24 cellular contexts compared by ENCODE assay signal in genomic region chr5:176748073-176748966, GRCh38.
DNase-seq lines count a peak whose midpoint lies in the region; ATAC-seq and TF ChIP-seq lines count a peak whose summit lies in the region.
"Had no signal": no experiment of that assay in that cellular context is flagged by ENCODE, and none has a peak within 500 bp of the region (broad histone marks: within the 10 kb centered on the region; RNA-seq: fewer than 3 reads in every experiment).

No MANE protein-coding gene starts in this region.

- H3K27ac ChIP-seq in HEK293 (ENCODE audit: extremely low read depth, low read depth, low read length), result no peak overlapping the region
- H3K27ac ChIP-seq: SK-N-MC, thyroid gland had no signal

- intact Hi-C loops in MCF 10A (cut with micrococcal nuclease), result no loop called here
- intact Hi-C loops in activated CD8-positive, alpha-beta T cell treated with anti-CD3 and anti-CD28 coated beads for 36 hours (cut with micrococcal nuclease), result no loop called here

- BruUV-seq in MCF 10A (replicated peaks; lab: Mats Ljungman, UMichigan), result no TSS peak

- DNase-seq in Daoy (ENCODE audit: low read depth) (peak; percentile 59), MCF 10A (ENCODE audit: unreplicated experiment) (peak; percentile 30), mesenteric fat pad (ENCODE audit: low spot score) (peak; percentile 84), Kasumi-1 (lab: John Stamatoyannopoulos, UW) (no peak)
- DNase-seq in activated CD8-positive, alpha-beta T cell treated with anti-CD3 and anti-CD28 coated beads for 36 hours, result no peak
- DNase-seq in stimulated activated effector memory CD8-positive, alpha-beta T cell treated with anti-CD3 and anti-CD28 coated beads, Interleukin-12 subunit alpha, Interleukin-12 subunit beta, amount 100 ng/mL, for 72 hours (ENCODE audit: low spot score in 2 of 2), result no peak
- DNase-seq: activated CD4-positive, alpha-beta T cell treated with anti-CD3 and anti-CD28 coated beads, Interleukin-2, amount 10 ng/mL, durations not matched to agents 7 days and 5 days; activated gamma-delta T cell treated with Interleukin-2 at 50 U/mL for 16 hours; activated naive CD8-positive, alpha-beta T cell treated with anti-CD3 and anti-CD28 coated beads, Interleukin-2, amount 50 U/mL, for 24 hours; C1 segment of cervical spinal cord; foreskin melanocyte; naive thymus-derived CD4-positive, alpha-beta T cell; NCI-H1436; NCI-H2107; NCI-H510A; right cardiac atrium; stimulated activated CD4-positive, alpha-beta T cell treated with anti-CD3 and anti-CD28 coated beads, Interleukin-12 subunit alpha, Interleukin-12 subunit beta, amount 100 ng/mL, for 4 hours; stimulated activated CD4-positive, alpha-beta T cell treated with anti-CD3 and anti-CD28 coated beads, Interleukin-4, amount 100 ng/mL, for 24 hours; stimulated activated naive CD8-positive, alpha-beta T cell treated with anti-CD3 and anti-CD28 coated beads, Interleukin-15, Interleukin-2, amounts not matched to agents 100 U/mL and 50 U/mL, for 24 hours; T-helper 2 cell; thyroid gland had no signal

- CTCF ChIA-PET in HEK293 (lab: Yijun Ruan, JAX) (interaction anchor here (0.9 to 2.7 kb wide), 2 partner anchors 11 to 88 kb away, joined by 3 to 12 read pairs; no protein-coding TSS in a partner anchor), MCF 10A (lab: Yijun Ruan, JAX) (interaction anchor here (0.8 to 1.1 kb wide), 2 partner anchors 10 to 87 kb away, joined by 3 read pairs; no protein-coding TSS in a partner anchor)
- CTCF ChIA-PET in activated CD8-positive, alpha-beta T cell treated with anti-CD3 and anti-CD28 coated beads for 36 hours (lab: Charles Lee), result interaction anchor here (2.8 kb wide), 1 partner anchor 88 kb away, joined by 14 read pairs; no protein-coding TSS in a partner anchor

- H3K4me1 Mint-ChIP-seq in MCF 10A (ENCODE audit: insufficient read depth, unreplicated experiment), result peaks cover 6% of the 10 kb centered on the region
- peaks cover 19% of the 10 kb centered on the region for H3K4me1 Mint-ChIP-seq in activated CD8-positive, alpha-beta T cell treated with anti-CD3 and anti-CD28 coated beads for 36 hours (ENCODE audit: low read depth)
- H3K4me1 Mint-ChIP-seq in stimulated activated effector memory CD8-positive, alpha-beta T cell treated with anti-CD3 and anti-CD28 coated beads, Interleukin-12 subunit alpha, Interleukin-12 subunit beta, amount 100 ng/mL, for 72 hours, result peaks cover 16% of the 10 kb centered on the region

- H3K4me3 Mint-ChIP-seq in MCF 10A (ENCODE audit: unreplicated experiment), result no peak overlapping the region
- no peak overlapping the region for H3K4me3 Mint-ChIP-seq in activated CD8-positive, alpha-beta T cell treated with anti-CD3 and anti-CD28 coated beads for 36 hours
- H3K4me3 Mint-ChIP-seq in stimulated activated effector memory CD8-positive, alpha-beta T cell treated with anti-CD3 and anti-CD28 coated beads, Interleukin-12 subunit alpha, Interleukin-12 subunit beta, amount 100 ng/mL, for 72 hours, result no peak overlapping the region
- H3K4me3 Mint-ChIP-seq: activated CD4-positive, alpha-beta T cell treated with anti-CD3 and anti-CD28 coated beads, Interleukin-2, amount 10 ng/mL, durations not matched to agents 7 days and 5 days; activated naive CD8-positive, alpha-beta T cell treated with anti-CD3 and anti-CD28 coated beads, Interleukin-2, amount 50 U/mL, for 24 hours; naive thymus-derived CD4-positive, alpha-beta T cell had no signal

- no peaks in the 10 kb centered on the region for H3K4me1 ChIP-seq in HEK293 (ENCODE audit: control insufficient read depth, insufficient read depth, low read length)
- H3K4me1 ChIP-seq: thyroid gland had no signal

- TF ChIP-seq CTCF in HEK293 (tag by site-specific recombination; IDR thresholded peaks at IDR 0.05), result no peak
- no peak for TF ChIP-seq CTCF in MCF 10A (IDR thresholded peaks at IDR 0.05; ENCODE audit: unreplicated experiment)
- TF ChIP-seq CTCF in activated CD8-positive, alpha-beta T cell treated with anti-CD3 and anti-CD28 coated beads for 36 hours (IDR thresholded peaks at IDR 0.05), result no peak

- no peak for ATAC-seq in GM21717 (IDR thresholded peaks at IDR 0.05; ENCODE audit: unreplicated experiment)
- ATAC-seq in activated CD8-positive, alpha-beta T cell treated with anti-CD3 and anti-CD28 coated beads for 36 hours, result no peak
- ATAC-seq in stimulated activated effector memory CD8-positive, alpha-beta T cell treated with anti-CD3 and anti-CD28 coated beads, Interleukin-12 subunit alpha, Interleukin-12 subunit beta, amount 100 ng/mL, for 72 hours, result no peak
- ATAC-seq: activated naive CD8-positive, alpha-beta T cell treated with anti-CD3 and anti-CD28 coated beads, Interleukin-2, amount 50 U/mL, for 24 hours; naive thymus-derived CD4-positive, alpha-beta T cell; right cardiac atrium; stimulated activated naive CD8-positive, alpha-beta T cell treated with anti-CD3 and anti-CD28 coated beads, Interleukin-15, Interleukin-2, amounts not matched to agents 100 U/mL and 50 U/mL, for 24 hours had no signal

- no peak overlapping the region for H3K4me3 ChIP-seq in HEK293 (ENCODE audit: low read depth, low read length)
- H3K4me3 ChIP-seq: SK-N-MC, thyroid gland had no signal

- H3K9me3 Mint-ChIP-seq in MCF 10A (ENCODE audit: unreplicated experiment), result no peaks in the 10 kb centered on the region
- H3K9me3 Mint-ChIP-seq in activated CD8-positive, alpha-beta T cell treated with anti-CD3 and anti-CD28 coated beads for 36 hours, result no peaks in the 10 kb centered on the region
- H3K9me3 Mint-ChIP-seq in stimulated activated effector memory CD8-positive, alpha-beta T cell treated with anti-CD3 and anti-CD28 coated beads, Interleukin-12 subunit alpha, Interleukin-12 subunit beta, amount 100 ng/mL, for 72 hours, result no peaks in the 10 kb centered on the region
- H3K9me3 Mint-ChIP-seq: activated CD4-positive, alpha-beta T cell treated with anti-CD3 and anti-CD28 coated beads, Interleukin-2, amount 10 ng/mL, durations not matched to agents 7 days and 5 days; activated naive CD8-positive, alpha-beta T cell treated with anti-CD3 and anti-CD28 coated beads, Interleukin-2, amount 50 U/mL, for 24 hours had no signal

- H3K27ac Mint-ChIP-seq in MCF 10A (ENCODE audit: low read depth, unreplicated experiment), result no peak overlapping the region
- H3K27ac Mint-ChIP-seq in activated CD8-positive, alpha-beta T cell treated with anti-CD3 and anti-CD28 coated beads for 36 hours, result no peak overlapping the region
- H3K27ac Mint-ChIP-seq in stimulated activated effector memory CD8-positive, alpha-beta T cell treated with anti-CD3 and anti-CD28 coated beads, Interleukin-12 subunit alpha, Interleukin-12 subunit beta, amount 100 ng/mL, for 72 hours, result no peak overlapping the region
- H3K27ac Mint-ChIP-seq: activated CD4-positive, alpha-beta T cell treated with anti-CD3 and anti-CD28 coated beads, Interleukin-2, amount 10 ng/mL, durations not matched to agents 7 days and 5 days; activated naive CD8-positive, alpha-beta T cell treated with anti-CD3 and anti-CD28 coated beads, Interleukin-2, amount 50 U/mL, for 24 hours; naive thymus-derived CD4-positive, alpha-beta T cell had no signal

- no peaks in the 10 kb centered on the region for H3K9me3 ChIP-seq in HEK293 (ENCODE audit: control insufficient read depth, insufficient read depth, low read depth, low read length)
- H3K9me3 ChIP-seq: thyroid gland had no signal

- H3K36me3 ChIP-seq in HEK293 (ENCODE audit: control insufficient read depth in 2 of 2, insufficient read depth in 1 of 2, low read length in 2 of 2), result no peaks in the 10 kb centered on the region
- H3K36me3 ChIP-seq: thyroid gland had no signal

- peaks cover 59% of the 10 kb centered on the region for H3K27me3 Mint-ChIP-seq in MCF 10A (ENCODE audit: insufficient read depth, unreplicated experiment)
- peaks cover 66% of the 10 kb centered on the region for H3K27me3 Mint-ChIP-seq in activated CD8-positive, alpha-beta T cell treated with anti-CD3 and anti-CD28 coated beads for 36 hours

- H3K36me3 Mint-ChIP-seq in MCF 10A (ENCODE audit: insufficient read depth, unreplicated experiment), result no peaks in the 10 kb centered on the region
- H3K36me3 Mint-ChIP-seq in activated CD8-positive, alpha-beta T cell treated with anti-CD3 and anti-CD28 coated beads for 36 hours (ENCODE audit: low read depth), result no peaks in the 10 kb centered on the region
- H3K36me3 Mint-ChIP-seq in stimulated activated effector memory CD8-positive, alpha-beta T cell treated with anti-CD3 and anti-CD28 coated beads, Interleukin-12 subunit alpha, Interleukin-12 subunit beta, amount 100 ng/mL, for 72 hours, result peaks cover 6% of the 10 kb centered on the region

- POLR2A ChIA-PET in HEK293 (lab: Yijun Ruan, JAX) (no interaction called here), MCF 10A (lab: Yijun Ruan, JAX) (interaction anchor here (0.6 kb wide), 1 partner anchor 244 kb away, joined by 4 read pairs; no protein-coding TSS in a partner anchor)
- POLR2A ChIA-PET in activated CD8-positive, alpha-beta T cell treated with anti-CD3 and anti-CD28 coated beads for 36 hours (lab: Charles Lee), result no interaction called here

TF ChIP-seq in HEK293, 187 proteins besides CTCF, POLR2A, EP300 and RAD21:
- TF ChIP-seq EGR2 (tag by site-specific recombination; IDR thresholded peaks at IDR 0.05; ENCODE audit: low read depth) (peak; percentile 37), ZNF510 (tag by site-specific recombination; IDR thresholded peaks at IDR 0.05; ENCODE audit: insufficient replicate concordance) (no peak), ZNF112 (tag by site-specific recombination; IDR thresholded peaks at IDR 0.05) (no peak), ZFHX2 (tag by site-specific recombination; conservative IDR thresholded peaks at IDR 0.05) (peak; percentile 48; the same call in 1 of the 2 replicates)

Comparison
In these comparisons a context has a peak if more than half of its experiments do, and no peak if none do; other contexts are left out.
1. DNase-seq: peak in Daoy (single experiment), MCF 10A (single experiment) and mesenteric fat pad (single experiment); none in Kasumi-1 (0 of 2), activated CD8-positive, alpha-beta T cell treated with anti-CD3 and anti-CD28 coated beads for 36 hours (single experiment) and stimulated activated effector memory CD8-positive, alpha-beta T cell treated with anti-CD3 and anti-CD28 coated beads, Interleukin-12 subunit alpha, Interleukin-12 subunit beta, amount 100 ng/mL, for 72 hours (0 of 2).